ENCODE assay signal across 14 cellular contexts in genomic region chr7:100553032-100553431, GRCh38. TPM values are rescaled to one million over a fixed set of nuclear protein-coding genes. Genes with fewer than 3 reads are reported as not detected.
A peak's percentile ranks its signal among the peaks of the same experiment; 100 is the strongest.
DNase-seq lines count a peak whose midpoint lies in the region; ATAC-seq and TF ChIP-seq lines count a peak whose summit lies in the region.
"Had no signal": no experiment of that assay in that cellular context is flagged by ENCODE, and none has a peak within 500 bp of the region (broad histone marks: within the 10 kb centered on the region; RNA-seq: fewer than 3 reads in every experiment).

No MANE protein-coding gene starts in this region.

- no peak for TF ChIP-seq CTCF in glutamatergic neuron (IDR thresholded peaks at IDR 0.05; ENCODE audit: partially characterized antibody, unreplicated experiment)

- H3K27me3 Mint-ChIP-seq in activated T-cell treated with anti-CD3 and anti-CD28 coated beads, Interleukin-2, amount 50 U/mL, for 24 hours = no peaks in the 10 kb centered on the region
- H3K27me3 Mint-ChIP-seq in T-helper 17 cell (no peaks in the 10 kb centered on the region), glutamatergic neuron (ENCODE audit: unreplicated experiment) (peaks cover 4% of the 10 kb centered on the region), immature natural killer cell (ENCODE audit: low read depth in 3 of 3) (peaks cover 0 to 6% (median 2%) of the 10 kb centered on the region in 3 donors)
- no peaks in the 10 kb centered on the region for H3K27me3 Mint-ChIP-seq in activated T-helper 17 cell treated with anti-CD3 and anti-CD28 coated beads, Interleukin-2, amount 50 U/mL, for 72 hours
- H3K27me3 Mint-ChIP-seq in stimulated activated memory B cell treated with anti-CD40 and anti-IgM and Interleukin-4, amounts not matched to agents 10 μg/mL and 1 μg/mL and 100 μg/mL, for 72 hours = no peaks in the 10 kb centered on the region
- H3K27me3 Mint-ChIP-seq: CD4-positive, CD25-positive, alpha-beta regulatory T cell had no signal

- H3K9me3 Mint-ChIP-seq in activated T-cell treated with anti-CD3 and anti-CD28 coated beads, Interleukin-2, amount 50 U/mL, for 24 hours = no peaks in the 10 kb centered on the region
- no peaks in the 10 kb centered on the region for H3K9me3 Mint-ChIP-seq in activated T-helper 17 cell treated with anti-CD3 and anti-CD28 coated beads, Interleukin-2, amount 50 U/mL, for 72 hours
- H3K9me3 Mint-ChIP-seq in stimulated activated memory B cell treated with anti-CD40 and anti-IgM and Interleukin-4, amounts not matched to agents 10 μg/mL and 1 μg/mL and 100 μg/mL, for 72 hours = no peaks in the 10 kb centered on the region
- no peaks in the 10 kb centered on the region for H3K9me3 Mint-ChIP-seq in glutamatergic neuron (ENCODE audit: unreplicated experiment)
- no peaks in the 10 kb centered on the region for H3K9me3 Mint-ChIP-seq in immature natural killer cell
- H3K9me3 Mint-ChIP-seq: GM23338 had no signal

- peaks cover 90% of the 10 kb centered on the region for H3K36me3 Mint-ChIP-seq in activated T-cell treated with anti-CD3 and anti-CD28 coated beads, Interleukin-2, amount 50 U/mL, for 24 hours (ENCODE audit: low read depth)
- H3K36me3 Mint-ChIP-seq in T-helper 17 cell (ENCODE audit: low read depth) (peaks cover 9% of the 10 kb centered on the region), glutamatergic neuron (ENCODE audit: unreplicated experiment) (no peaks in the 10 kb centered on the region), immature natural killer cell (peaks cover 15 to 38% (median 26%) of the 10 kb centered on the region in 3 donors)
- peaks cover 96% of the 10 kb centered on the region for H3K36me3 Mint-ChIP-seq in activated T-helper 17 cell treated with anti-CD3 and anti-CD28 coated beads, Interleukin-2, amount 50 U/mL, for 72 hours (ENCODE audit: low read depth)
- H3K36me3 Mint-ChIP-seq in stimulated activated memory B cell treated with anti-CD40 and anti-IgM and Interleukin-4, amounts not matched to agents 10 μg/mL and 1 μg/mL and 100 μg/mL, for 72 hours = peaks cover 48% of the 10 kb centered on the region

- ATAC-seq in T-helper 17 cell = no peak
- ATAC-seq in activated T-helper 17 cell treated with anti-CD3 and anti-CD28 coated beads, Interleukin-2, amount 50 U/mL, for 72 hours (replicated peaks) = no peak
- ATAC-seq in stimulated activated memory B cell treated with anti-CD40 and anti-IgM and Interleukin-4, amounts not matched to agents 10 μg/mL and 1 μg/mL and 100 μg/mL, for 72 hours = no peak
- ATAC-seq: GM23338 had no signal

- no peak for DNase-seq in activated T-cell treated with anti-CD3 and anti-CD28 coated beads, Interleukin-2, amount 50 U/mL, for 24 hours
- DNase-seq in activated T-cell treated with anti-CD3 and anti-CD28 coated beads, Interleukin-2, amount 50 U/mL, for 1 hour = no peak
- DNase-seq in T-helper 17 cell (no peak), glutamatergic neuron (no peak), immature natural killer cell (no peak)
- DNase-seq: ACHN; BE2C; C1 segment of cervical spinal cord; Caco-2; CD4-positive, CD25-positive, alpha-beta regulatory T cell; HCEC 1CT had no signal

- H3K4me3 Mint-ChIP-seq in activated T-cell treated with anti-CD3 and anti-CD28 coated beads, Interleukin-2, amount 50 U/mL, for 24 hours = no peak overlapping the region
- H3K4me3 Mint-ChIP-seq in T-helper 17 cell (no peak overlapping the region), glutamatergic neuron (ENCODE audit: unreplicated experiment) (no peak overlapping the region), immature natural killer cell (no peak overlapping the region)
- no peak overlapping the region for H3K4me3 Mint-ChIP-seq in activated T-helper 17 cell treated with anti-CD3 and anti-CD28 coated beads, Interleukin-2, amount 50 U/mL, for 72 hours
- H3K4me3 Mint-ChIP-seq in stimulated activated memory B cell treated with anti-CD40 and anti-IgM and Interleukin-4, amounts not matched to agents 10 μg/mL and 1 μg/mL and 100 μg/mL, for 72 hours = no peak overlapping the region
- H3K4me3 Mint-ChIP-seq: CD4-positive, CD25-positive, alpha-beta regulatory T cell; GM23338 had no signal

- H3K9me3 ChIP-seq in T-helper 17 cell (ENCODE audit: control insufficient read depth, low read length, poor library complexity, severe bottlenecking) = no peaks in the 10 kb centered on the region
- H3K9me3 ChIP-seq: BE2C, Caco-2 had no signal

- peak overlapping the region; percentile 73 for H3K27ac Mint-ChIP-seq in activated T-cell treated with anti-CD3 and anti-CD28 coated beads, Interleukin-2, amount 50 U/mL, for 24 hours
- H3K27ac Mint-ChIP-seq in T-helper 17 cell (peak overlapping the region; percentile 14), glutamatergic neuron (ENCODE audit: unreplicated experiment) (no peak overlapping the region), immature natural killer cell (no peak overlapping the region)
- H3K27ac Mint-ChIP-seq in activated T-helper 17 cell treated with anti-CD3 and anti-CD28 coated beads, Interleukin-2, amount 50 U/mL, for 72 hours = peak overlapping the region; percentile 40
- peak overlapping the region; percentile 14 for H3K27ac Mint-ChIP-seq in stimulated activated memory B cell treated with anti-CD40 and anti-IgM and Interleukin-4, amounts not matched to agents 10 μg/mL and 1 μg/mL and 100 μg/mL, for 72 hours
- H3K27ac Mint-ChIP-seq: GM23338 had no signal

- H3K4me1 Mint-ChIP-seq in activated T-cell treated with anti-CD3 and anti-CD28 coated beads, Interleukin-2, amount 50 U/mL, for 24 hours (ENCODE audit: low read depth) = peaks cover 40% of the 10 kb centered on the region
- H3K4me1 Mint-ChIP-seq in T-helper 17 cell = peaks cover 27% of the 10 kb centered on the region
- peaks cover 32% of the 10 kb centered on the region for H3K4me1 Mint-ChIP-seq in activated T-helper 17 cell treated with anti-CD3 and anti-CD28 coated beads, Interleukin-2, amount 50 U/mL, for 72 hours
- H3K4me1 Mint-ChIP-seq in stimulated activated memory B cell treated with anti-CD40 and anti-IgM and Interleukin-4, amounts not matched to agents 10 μg/mL and 1 μg/mL and 100 μg/mL, for 72 hours = peaks cover 24% of the 10 kb centered on the region
- H3K4me1 Mint-ChIP-seq in glutamatergic neuron (ENCODE audit: low read depth, unreplicated experiment) = no peaks in the 10 kb centered on the region
- peaks cover 28 to 39% of the 10 kb centered on the region in 2 donors for H3K4me1 Mint-ChIP-seq in immature natural killer cell
- H3K4me1 Mint-ChIP-seq: GM23338 had no signal

RNA-seq across cellular contexts. Expression of gene AGFG2, which starts 14.0 kb away (rescaled TPM):
- total RNA-seq in T-helper 17 cell (10 to 100 TPM; 33.1 to 45.9 TPM), glutamatergic neuron (ENCODE audit: unreplicated experiment) (5.7 TPM)
- total RNA-seq in activated T-helper 17 cell treated with anti-CD3 and anti-CD28 coated beads, Interleukin-2, amount 50 U/mL, for 72 hours = 10 to 100 TPM; 48.3 to 50.7 TPM
- 10 to 100 TPM in 2 of 3 donors, 1 to 10 TPM in 1; 7.1 to 20.7 (median 12.0) TPM for polyA plus RNA-seq in immature natural killer cell

RNA-seq across cellular contexts. Expression of gene SAP25, which starts 20.7 kb away (rescaled TPM):
- total RNA-seq in T-helper 17 cell (10 to 100 TPM; 33.1 to 43.1 TPM), glutamatergic neuron (ENCODE audit: unreplicated experiment) (8.0 TPM)
- 10 to 100 TPM in 1 of 2 donors, 1 to 10 TPM in 1; 7.6 to 12.9 TPM for total RNA-seq in activated T-helper 17 cell treated with anti-CD3 and anti-CD28 coated beads, Interleukin-2, amount 50 U/mL, for 72 hours
- not detected for polyA plus RNA-seq in immature natural killer cell

RNA-seq across cellular contexts. Expression of gene LRCH4, which starts 32.9 kb away (rescaled TPM):
- total RNA-seq in T-helper 17 cell (100 to 1,000 TPM; 284 to 305 TPM), glutamatergic neuron (ENCODE audit: unreplicated experiment) (166 TPM)
- total RNA-seq in activated T-helper 17 cell treated with anti-CD3 and anti-CD28 coated beads, Interleukin-2, amount 50 U/mL, for 72 hours = 10 to 100 TPM; 81.1 to 96.4 TPM
- polyA plus RNA-seq in immature natural killer cell = 100 to 1,000 TPM in 1 of 3 donors, 10 to 100 TPM in 2; 78.9 to 125 (median 90.4) TPM

RNA-seq across cellular contexts. Expression of gene FBXO24, which starts 33.1 kb away (rescaled TPM):
- total RNA-seq in T-helper 17 cell (under 1 TPM; 0.31 to 0.70 TPM), glutamatergic neuron (ENCODE audit: unreplicated experiment) (0.49 TPM)
- 1 to 10 TPM; 1.5 to 5.6 TPM for total RNA-seq in activated T-helper 17 cell treated with anti-CD3 and anti-CD28 coated beads, Interleukin-2, amount 50 U/mL, for 72 hours
- under 1 TPM in 1 of 3 donors, not detected in 2; 0.43 TPM for polyA plus RNA-seq in immature natural killer cell
- total RNA-seq: CD4-positive, CD25-positive, alpha-beta regulatory T cell had no signal

RNA-seq across cellular contexts. Expression of gene PCOLCE, which starts 49.1 kb away (rescaled TPM):
- total RNA-seq in T-helper 17 cell = 10 to 100 TPM; 12.6 to 14.7 TPM
- total RNA-seq in activated T-helper 17 cell treated with anti-CD3 and anti-CD28 coated beads, Interleukin-2, amount 50 U/mL, for 72 hours = 10 to 100 TPM; 10.7 to 22.2 TPM
- total RNA-seq in glutamatergic neuron (ENCODE audit: unreplicated experiment) = 33.9 TPM
- polyA plus RNA-seq in immature natural killer cell = 1 to 10 TPM; 2.0 to 4.9 (median 4.7) TPM

Comparison
In these comparisons a context has a peak if more than half of its experiments do, and no peak if none do; other contexts are left out.
1. H3K27ac Mint-ChIP-seq: peak in activated T-cell treated with anti-CD3 and anti-CD28 coated beads, Interleukin-2, amount 50 U/mL, for 24 hours (single experiment), T-helper 17 cell (single experiment), activated T-helper 17 cell treated with anti-CD3 and anti-CD28 coated beads, Interleukin-2, amount 50 U/mL, for 72 hours (single experiment) and stimulated activated memory B cell treated with anti-CD40 and anti-IgM and Interleukin-4, amounts not matched to agents 10 μg/mL and 1 μg/mL and 100 μg/mL, for 72 hours (single experiment); none in glutamatergic neuron (single experiment) and immature natural killer cell (0 of 6).